1 cellular context compared by ENCODE assay signal in genomic region chr13:43021926-43022670, GRCh38.
TF ChIP-seq lines count a peak whose summit lies in the region.

No MANE protein-coding gene starts in this region.

TF ChIP-seq in HEK293, 187 proteins besides CTCF, POLR2A, EP300 and RAD21:
- TF ChIP-seq ZNF660 (tag by site-specific recombination; IDR thresholded peaks at IDR 0.05) (no peak), ZNF621 (tag by site-specific recombination; IDR thresholded peaks at IDR 0.05) (no peak), BCL11B (tag by site-specific recombination; IDR thresholded peaks at IDR 0.05; ENCODE audit: low read depth) (no peak), WT1 (tag by site-specific recombination; IDR thresholded peaks at IDR 0.05) (peak; percentile 58; the same call in 1 of the 2 replicates), ZNF121 (tag by site-specific recombination; IDR thresholded peaks at IDR 0.05) (no peak), ZNF768 (tag by site-specific recombination; IDR thresholded peaks at IDR 0.05) (no peak), REST (tag by site-specific recombination; IDR thresholded peaks at IDR 0.05) (no peak), PRDM10 (tag by site-specific recombination; IDR thresholded peaks at IDR 0.05) (no peak), REPIN1 (tag by site-specific recombination; IDR thresholded peaks at IDR 0.05; ENCODE audit: low read depth) (no peak)
TF ChIP-seq in HEK293: peak in this region for 1.
